18 cellular contexts compared by ENCODE assay signal in genomic region chr7:37476881-37477280, GRCh38. TPM values are rescaled to one million over a fixed set of nuclear protein-coding genes. Genes with fewer than 3 reads are reported as not detected.
DNase-seq lines count a peak whose midpoint lies in the region; ATAC-seq, FAIRE-seq and TF ChIP-seq lines count a peak whose summit lies in the region.
"Had no signal": no experiment of that assay in that cellular context is flagged by ENCODE, and none has a peak within 500 bp of the region (broad histone marks: within the 10 kb centered on the region; RNA-seq: fewer than 3 reads in every experiment).

No MANE protein-coding gene starts in this region.

- H3K27me3 ChIP-seq in layer of hippocampus (ENCODE audit: control insufficient read depth, insufficient read depth, low read length), result no peaks in the 10 kb centered on the region
- H3K27me3 ChIP-seq in ascending aorta, result no peaks in the 10 kb centered on the region
- H3K27me3 ChIP-seq: BLaER1 had no signal

- H3K4me1 ChIP-seq in ascending aorta, result no peaks in the 10 kb centered on the region
- H3K4me1 ChIP-seq: BLaER1 had no signal

- no peaks in the 10 kb centered on the region for H3K9me3 ChIP-seq in ascending aorta
- H3K9me3 ChIP-seq: BLaER1 had no signal

- no peaks in the 10 kb centered on the region for H3K36me3 ChIP-seq in ascending aorta
- H3K36me3 ChIP-seq: BLaER1 had no signal

- peak overlapping the region in 2 of 3 experiments; percentile 20 to 27 for H3K27ac Mint-ChIP-seq in nephron
- H3K27ac Mint-ChIP-seq: CD14-positive monocyte; CD4-positive, alpha-beta memory T cell; H9 had no signal

- peak; percentile 52 for FAIRE-seq in urothelium cell line (lab: Jason Lieb, UNC)
- FAIRE-seq: GM19239, H1 had no signal

- TF ChIP-seq CTCF in nephron (IDR thresholded peaks at IDR 0.05; ENCODE audit: unreplicated experiment in 3 of 3) (no peak), lower leg skin (IDR thresholded peaks at IDR 0.05) (no peak), ascending aorta (IDR thresholded peaks at IDR 0.05) (no peak)

- 57 to 82% methylated on average over 3 of the region's 3 CpGs for WGBS in lower leg skin, 2 donors

- ATAC-seq in GM18517 (IDR thresholded peaks at IDR 0.05; ENCODE audit: unreplicated experiment), result no peak

- no peak overlapping the region for H3K4me3 ChIP-seq in lower leg skin (ENCODE audit: low read depth, poor library complexity, severe bottlenecking)
- no peak overlapping the region for H3K4me3 ChIP-seq in ascending aorta
- H3K4me3 ChIP-seq: BLaER1 had no signal

- H3K27ac ChIP-seq in caudate nucleus (ENCODE audit: low read depth, low read length) (peak overlapping the region; percentile 23), layer of hippocampus (ENCODE audit: low read depth, low read length) (peak overlapping the region; percentile 9), ascending aorta (no peak overlapping the region)
- H3K27ac ChIP-seq: BLaER1 had no signal

- H3K36me3 Mint-ChIP-seq in nephron (ENCODE audit: low read depth), result no peaks in the 10 kb centered on the region

- TF ChIP-seq POLR2A in lower leg skin (IDR thresholded peaks at IDR 0.05), result no peak

- no peak for DNase-seq in caudate nucleus (lab: John Stamatoyannopoulos, UW)
- DNase-seq in urothelium cell line (ENCODE audit: low spot score), result no peak
- DNase-seq in lower leg skin (ENCODE audit: low spot score in 2 of 2), result no peak
- no peak for DNase-seq in ascending aorta (ENCODE audit: low spot score in 2 of 2)
- DNase-seq: 8988T; Calu3; CD4-positive, alpha-beta memory T cell; DMS79 treated with DMSO at 0.1 percent for 48 hours; GF-D8; H9 had no signal

- H3K9me3 Mint-ChIP-seq in nephron, result no peaks in the 10 kb centered on the region
- H3K9me3 Mint-ChIP-seq: CD14-positive monocyte, H9 had no signal

- no peak overlapping the region for H3K4me3 Mint-ChIP-seq in nephron
- H3K4me3 Mint-ChIP-seq: CD14-positive monocyte; CD4-positive, alpha-beta memory T cell; H9 had no signal

- intact Hi-C loops in lower leg skin (cut with DNase I; ENCODE audit: low total_unique reads) (no loop called here), ascending aorta (cut with DNase I) (no loop called here)

- H3K4me1 Mint-ChIP-seq in nephron, result peaks cover 18% of the 10 kb centered on the region
- H3K4me1 Mint-ChIP-seq: CD4-positive, alpha-beta memory T cell had no signal

- no peaks in the 10 kb centered on the region for H3K27me3 Mint-ChIP-seq in nephron (ENCODE audit: low read depth)

RNA-seq across cellular contexts. Expression of gene ELMO1, which starts 28.2 kb away (rescaled TPM):
- total RNA-seq in lower leg skin, result 10 to 100 TPM; 11.5 to 19.9 (median 17.4) TPM
- total RNA-seq in ascending aorta, result 40.8 TPM
- total RNA-seq: A673, Calu3 had no signal

Comparison
In these comparisons a context has a peak if more than half of its experiments do, and no peak if none do; other contexts are left out.
1. H3K27ac ChIP-seq: peak in caudate nucleus (single experiment) and layer of hippocampus (single experiment); none in ascending aorta (0 of 2).